Comparison of ENCODE assay signal across 13 cellular contexts in genomic region chr4:99473131-99473530, GRCh38. TPM values are rescaled to one million over a fixed set of nuclear protein-coding genes. Genes with fewer than 3 reads are reported as not detected.
"Had no signal": no experiment of that assay in that cellular context is flagged by ENCODE, and none has a peak within 500 bp of the region (broad histone marks: within the 10 kb centered on the region; RNA-seq: fewer than 3 reads in every experiment).

No MANE protein-coding gene starts in this region.

- H3K4me1 Mint-ChIP-seq: immature natural killer cell had no signal

- H3K9me3 Mint-ChIP-seq: activated naive CD4-positive, alpha-beta T cell treated with anti-CD3 and anti-CD28 coated beads, Interleukin-2, amount 50 U/mL, for 24 hours had no signal

- H3K4me1 ChIP-seq: left ventricle myocardium inferior, parathyroid adenoma, stomach, vagina had no signal

- H3K27ac ChIP-seq: cardiac muscle cell, left ventricle myocardium inferior, parathyroid adenoma, stomach, vagina had no signal

- H3K4me3 ChIP-seq: cardiac muscle cell, left ventricle myocardium inferior, stomach, vagina had no signal

- H3K27ac Mint-ChIP-seq: activated naive CD4-positive, alpha-beta T cell treated with anti-CD3 and anti-CD28 coated beads, Interleukin-2, amount 50 U/mL, for 24 hours; immature natural killer cell had no signal

- H3K9me3 ChIP-seq: left ventricle myocardium inferior, stomach, vagina had no signal

- DNase-seq: amniotic stem cell, immature natural killer cell, left ventricle myocardium inferior, small intestine, stomach had no signal

- H3K36me3 Mint-ChIP-seq: activated naive CD4-positive, alpha-beta T cell treated with anti-CD3 and anti-CD28 coated beads, Interleukin-2, amount 50 U/mL, for 24 hours; immature natural killer cell had no signal

- H3K27me3 ChIP-seq: cardiac muscle cell, stomach, vagina had no signal

- H3K4me3 Mint-ChIP-seq: activated naive CD4-positive, alpha-beta T cell treated with anti-CD3 and anti-CD28 coated beads, Interleukin-2, amount 50 U/mL, for 24 hours; immature natural killer cell had no signal

- H3K36me3 ChIP-seq: cardiac muscle cell, left ventricle myocardium inferior, stomach, vagina had no signal

RNA-seq across cellular contexts. Expression of gene C4orf17, which starts 37.7 kb away (rescaled TPM):
- total RNA-seq: cardiac muscle cell; endothelial cell of umbilical vein; fibroblast of villous mesenchyme; left ventricle myocardium inferior; mesenteric fat pad; stomach; T-helper 2 cell treated with Interferon-gamma antibody and Interleukin-4, amounts not matched to agents 100 ng/mL and 5 ng/mL, for 36 hours; vagina had no signal
- polyA plus RNA-seq: cardiac muscle cell, endothelial cell of umbilical vein, immature natural killer cell, small intestine, stomach had no signal

RNA-seq across cellular contexts. Expression of gene ADH7, which starts 38.0 kb away (rescaled TPM):
- total RNA-seq: cardiac muscle cell; endothelial cell of umbilical vein; fibroblast of villous mesenchyme; left ventricle myocardium inferior; mesenteric fat pad; T-helper 2 cell treated with Interferon-gamma antibody and Interleukin-4, amounts not matched to agents 100 ng/mL and 5 ng/mL, for 36 hours had no signal
- polyA plus RNA-seq: cardiac muscle cell, endothelial cell of umbilical vein, immature natural killer cell had no signal
